1 cellular context compared by ENCODE assay signal in genomic region chr1:157319567-157319966, GRCh38.
TF ChIP-seq lines count a peak whose summit lies in the region.

No MANE protein-coding gene starts in this region.

TF ChIP-seq in K562, 482 proteins besides CTCF, POLR2A, EP300 and RAD21 (continued from another document):
- no peak for TF ChIP-seq THRA (IDR thresholded peaks at IDR 0.05)
TF ChIP-seq in K562: peak in this region for 12.
